Comparison of ENCODE assay signal across 1 cellular context in genomic region chr10:68516766-68517165, GRCh38.
TF ChIP-seq lines count a peak whose summit lies in the region.

No MANE protein-coding gene starts in this region.

TF ChIP-seq in IMR-90, 13 proteins besides CTCF, POLR2A, EP300 and RAD21:
- TF ChIP-seq MAFK (IDR thresholded peaks at IDR 0.05; ENCODE audit: low read depth, low read length) (no peak), NFE2L2 (IDR thresholded peaks at IDR 0.05; ENCODE audit: low read depth, low read length) (no peak), CEBPB (IDR thresholded peaks at IDR 0.05; ENCODE audit: low read depth, low read length) (no peak), FOS (IDR thresholded peaks at IDR 0.05; ENCODE audit: low read depth, low read length) (no peak), ELK1 (IDR thresholded peaks at IDR 0.05; ENCODE audit: borderline replicate concordance, low read depth, low read length) (no peak), RFX5 (IDR thresholded peaks at IDR 0.05; ENCODE audit: low read depth, low read length) (no peak), BHLHE40 (IDR thresholded peaks at IDR 0.05; ENCODE audit: low read depth, low read length) (no peak), USF2 (IDR thresholded peaks at IDR 0.05; ENCODE audit: low read depth, low read length) (no peak), SMC3 (IDR thresholded peaks at IDR 0.05; ENCODE audit: low read depth, low read length) (no peak), MXI1 (IDR thresholded peaks at IDR 0.05; ENCODE audit: borderline replicate concordance, low read depth, low read length) (no peak), MAZ (IDR thresholded peaks at IDR 0.05; ENCODE audit: borderline replicate concordance, low read depth, low read length) (no peak)
TF ChIP-seq in IMR-90: peak in this region for 0.
